10 cellular contexts compared by ENCODE assay signal in genomic region chr10:27745380-27745718, GRCh38. TPM values are rescaled to one million over a fixed set of nuclear protein-coding genes. Genes with fewer than 3 reads are reported as not detected.
DNase-seq lines count a peak whose midpoint lies in the region; ATAC-seq and TF ChIP-seq lines count a peak whose summit lies in the region.
"Had no signal": no experiment of that assay in that cellular context is flagged by ENCODE, and none has a peak within 500 bp of the region (broad histone marks: within the 10 kb centered on the region; RNA-seq: fewer than 3 reads in every experiment).

No MANE protein-coding gene starts in this region.

- no peak overlapping the region for H3K27ac Mint-ChIP-seq in WTC11

- no peaks in the 10 kb centered on the region for H3K79me2 ChIP-seq in Karpas-422 (ENCODE audit: low read length)

- H3K9ac ChIP-seq in skeletal muscle tissue (ENCODE audit: low read depth in 1 of 3, low read length in 3 of 3) (peak overlapping the region in 1 of 3 donors; percentile 16), Karpas-422 (ENCODE audit: low read length) (no peak overlapping the region)

- no peaks in the 10 kb centered on the region for H3K36me3 Mint-ChIP-seq in WTC11
- H3K36me3 Mint-ChIP-seq: stimulated activated memory B cell treated with anti-CD40 and anti-IgM and Interleukin-4, amounts not matched to agents 10 μg/mL and 1 μg/mL and 100 μg/mL, for 72 hours had no signal

- no peaks in the 10 kb centered on the region for H3K9me3 Mint-ChIP-seq in WTC11
- H3K9me3 Mint-ChIP-seq: stimulated activated memory B cell treated with anti-CD40 and anti-IgM and Interleukin-4, amounts not matched to agents 10 μg/mL and 1 μg/mL and 100 μg/mL, for 72 hours had no signal

- peaks cover 30 to 46% (median 35%) of the 10 kb centered on the region in 3 donors for H3K4me1 ChIP-seq in skeletal muscle tissue (ENCODE audit: control insufficient read depth in 3 of 3, insufficient read depth in 3 of 3, low read length in 3 of 3)
- H3K4me1 ChIP-seq in Karpas-422 (ENCODE audit: low read length) = no peaks in the 10 kb centered on the region

- no peaks in the 10 kb centered on the region for H3K36me3 ChIP-seq in skeletal muscle tissue (ENCODE audit: control insufficient read depth in 3 of 3, insufficient read depth in 3 of 3, low read length in 3 of 3)
- no peaks in the 10 kb centered on the region for H3K36me3 ChIP-seq in Karpas-422 (ENCODE audit: insufficient read depth, low read length)

- H3K27me3 Mint-ChIP-seq in WTC11 (ENCODE audit: low read depth) = peaks cover 94% of the 10 kb centered on the region

- H3K27ac ChIP-seq in skeletal muscle tissue (ENCODE audit: low read depth, low read length) = no peak overlapping the region
- H3K27ac ChIP-seq in Karpas-422 (ENCODE audit: low read length) = no peak overlapping the region

- H3K9me3 ChIP-seq in skeletal muscle tissue (ENCODE audit: control insufficient read depth in 3 of 3, low read length in 3 of 3) = no peaks in the 10 kb centered on the region
- H3K9me3 ChIP-seq in Karpas-422 (ENCODE audit: low read length) = no peaks in the 10 kb centered on the region; the same call in 1 of the 2 replicates

- H3K4me1 Mint-ChIP-seq in WTC11 = peaks cover 28% of the 10 kb centered on the region

- peak; percentile 15 for DNase-seq in GM13976 (ENCODE audit: low spot score)
- DNase-seq in WTC11 (ENCODE audit: low spot score) = no peak
- DNase-seq in Karpas-422 = no peak
- DNase-seq in KG1 (lab: John Stamatoyannopoulos, UW) = no peak
- DNase-seq: NCI-H1930 had no signal

- no peaks in the 10 kb centered on the region for H4K20me1 ChIP-seq in Karpas-422 (ENCODE audit: insufficient read depth, low read depth, low read length)

- TF ChIP-seq CTCF in GM13976 (IDR thresholded peaks at IDR 0.05; ENCODE audit: borderline replicate concordance, control extremely low read depth, extremely low read depth, insufficient read depth, missing control alignments) (no peak), WTC11 (IDR thresholded peaks at IDR 0.05) (no peak)

- POLR2A ChIA-PET in WTC11 (lab: Charles Lee) = no interaction called here

- in situ Hi-C loops in GM13976 (cut with MboI; ENCODE audit: low sequenced_read_pairs, unreplicated experiment) = no loop called here

- H2AFZ ChIP-seq in Karpas-422 (ENCODE audit: low read length) = no peak overlapping the region

- ATAC-seq in WTC11 (peak; percentile 30), GM21529 (IDR thresholded peaks at IDR 0.05; ENCODE audit: unreplicated experiment) (no peak), GM21528 (IDR thresholded peaks at IDR 0.05; ENCODE audit: low FRiP score, unreplicated experiment) (no peak)
- ATAC-seq: stimulated activated memory B cell treated with anti-CD40 and anti-IgM and Interleukin-4, amounts not matched to agents 10 μg/mL and 1 μg/mL and 100 μg/mL, for 72 hours had no signal

- H3K4me2 ChIP-seq in Karpas-422 (ENCODE audit: low read depth, low read length, poor library complexity, severe bottlenecking) = no peak overlapping the region

- peaks cover 70 to 79% (median 77%) of the 10 kb centered on the region in 3 donors for H3K27me3 ChIP-seq in skeletal muscle tissue (ENCODE audit: control insufficient read depth in 3 of 3, insufficient read depth in 3 of 3, low read length in 3 of 3)
- no peaks in the 10 kb centered on the region for H3K27me3 ChIP-seq in Karpas-422 (ENCODE audit: low read length)

- no peaks in the 10 kb centered on the region for H3K9me2 ChIP-seq in Karpas-422 (replicated peaks; ENCODE audit: insufficient read depth, low read length)

- peak overlapping the region; percentile 92 for H3K4me3 Mint-ChIP-seq in WTC11

- CTCF ChIA-PET in WTC11 (lab: Charles Lee) = interaction anchor here (1.6 kb wide), 1 partner anchor 648 kb away, joined by 6 read pairs; no protein-coding TSS in a partner anchor

- H3K4me3 ChIP-seq in iPS-11a (ENCODE audit: low read depth, low read length) (peak overlapping the region; percentile 51), skeletal muscle tissue (ENCODE audit: low read length in 3 of 3) (peak overlapping the region; percentile 48 to 73 (median 63)), Karpas-422 (ENCODE audit: low read length) (no peak overlapping the region)

TF ChIP-seq in WTC11, 78 proteins besides CTCF, POLR2A, EP300 and RAD21:
- TF ChIP-seq CREM (CRISPR knock-in tag; IDR thresholded peaks at IDR 0.05) (no peak), KAT7 (CRISPR knock-in tag; IDR thresholded peaks at IDR 0.05; ENCODE audit: borderline replicate concordance) (no peak)

RNA-seq across cellular contexts. Expression of gene MKX, which starts 0.3 kb away (rescaled TPM):
- total RNA-seq in WTC11 (2021) (0.87 to 1.8 TPM (median 1.2 TPM) in 3 replicates), skeletal muscle tissue (5.2 TPM)
- not detected in 2 replicates for total RNA-seq in Karpas-422 (2014; rRNA removed; shearing (Covaris generic); ENCODE audit: low replicate concordance)
